In the genomic region with DNA sequence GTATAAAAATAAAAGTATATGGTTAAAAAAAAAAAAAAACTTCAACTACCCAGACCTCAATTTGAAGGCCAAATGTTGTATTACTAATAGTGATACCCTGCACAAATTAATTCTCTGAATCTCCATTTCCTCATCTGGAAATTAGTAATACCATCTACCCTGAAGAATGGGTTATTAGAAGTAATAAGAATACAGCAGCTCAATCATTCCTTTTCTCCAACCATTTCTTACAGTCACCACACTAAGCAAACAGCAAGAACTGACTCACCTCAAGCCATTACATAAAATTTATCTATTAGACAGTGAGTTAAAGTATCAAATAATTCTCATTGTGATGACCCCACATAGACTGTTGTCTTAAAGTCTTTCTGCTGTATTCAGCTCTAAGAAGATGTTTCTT, we compare ENCODE assay signal across 31 cellular contexts.
"Had no signal": no experiment of that assay in that cellular context is flagged by ENCODE, and none has a peak within 500 bp of the region (broad histone marks: within the 10 kb centered on the region; RNA-seq: fewer than 3 reads in every experiment).

No MANE protein-coding gene starts in this region.

- H3K27ac Mint-ChIP-seq: naive thymus-derived CD8-positive, alpha-beta T cell; stimulated activated naive CD8-positive, alpha-beta T cell treated with anti-CD3 and anti-CD28 coated beads, Interleukin-15, Interleukin-2, amounts not matched to agents 100 ng/mL and 50 ng/mL, for 24 hours had no signal

- H3K27me3 ChIP-seq: pancreas, right atrium auricular region, suprapubic skin, tibial artery, upper lobe of right lung had no signal

- ATAC-seq: left cardiac atrium; left lobe of liver; left ventricle myocardium superior; lower lobe of right lung; naive thymus-derived CD8-positive, alpha-beta T cell; pancreas; psoas muscle; sciatic nerve; upper lobe of right lung had no signal

- H3K4me1 ChIP-seq: lower lobe of right lung, pancreas, right atrium auricular region, suprapubic skin, tibial artery, upper lobe of right lung had no signal

- H3K36me3 ChIP-seq: lower lobe of right lung, pancreas, right atrium auricular region, suprapubic skin, thoracic aorta, tibial artery, upper lobe of right lung had no signal

- FAIRE-seq: keratinocyte, pancreas, urothelium cell line had no signal

- H3K4me3 ChIP-seq: lower lobe of right lung, pancreas, psoas muscle, right atrium auricular region, skin epidermis, suprapubic skin, thoracic aorta, tibial artery, upper lobe of right lung had no signal

- H3K9me3 ChIP-seq: lower lobe of right lung, pancreas, psoas muscle, right atrium auricular region, suprapubic skin, thoracic aorta, tibial artery, upper lobe of right lung had no signal

- H3K27ac ChIP-seq: lower lobe of right lung, pancreas, psoas muscle, right atrium auricular region, skin epidermis, suprapubic skin, thoracic aorta, tibial artery, upper lobe of right lung had no signal

- DNase-seq: hippocampal formation; kidney glomerular epithelial cell; left cardiac atrium; left ventricle myocardium superior; lower lobe of right lung; mammary epithelial cell; mesenchymal stem cell; naive thymus-derived CD8-positive, alpha-beta T cell; nucleus accumbens; pancreas; posterior cingulate gyrus; psoas muscle; stimulated activated CD4-positive, alpha-beta T cell treated with anti-CD3 and anti-CD28 coated beads, Interleukin-12 subunit alpha, Interleukin-12 subunit beta, amount 100 ng/mL, for 4 hours; stimulated activated CD4-positive, alpha-beta T cell treated with anti-CD3 and anti-CD28 coated beads, Interleukin-15, amount 100 ng/mL, for 24 hours; stimulated activated CD4-positive, alpha-beta T cell treated with anti-CD3 and anti-CD28 coated beads, Interleukin-2, amount 100 ng/mL, for 24 hours; stimulated activated CD4-positive, alpha-beta T cell treated with anti-CD3 and anti-CD28 coated beads, Interleukin-4, amount 100 ng/mL, for 1 hour; stimulated activated naive CD4-positive, alpha-beta T cell; tibial artery; trophoblast cell; upper lobe of right lung had no signal

- H3K9me3 Mint-ChIP-seq: naive thymus-derived CD8-positive, alpha-beta T cell; nephron; neural crest cell; stimulated activated naive CD8-positive, alpha-beta T cell treated with anti-CD3 and anti-CD28 coated beads, Interleukin-15, Interleukin-2, amounts not matched to agents 100 ng/mL and 50 ng/mL, for 24 hours had no signal
